1 cellular context compared by ENCODE assay signal in genomic region chr9:137752426-137752825, GRCh38.
TF ChIP-seq lines count a peak whose summit lies in the region.

No MANE protein-coding gene starts in this region.

TF ChIP-seq in WTC11, 78 proteins besides CTCF, POLR2A, EP300 and RAD21 (continued from another document):
- TF ChIP-seq, protein P1, sequence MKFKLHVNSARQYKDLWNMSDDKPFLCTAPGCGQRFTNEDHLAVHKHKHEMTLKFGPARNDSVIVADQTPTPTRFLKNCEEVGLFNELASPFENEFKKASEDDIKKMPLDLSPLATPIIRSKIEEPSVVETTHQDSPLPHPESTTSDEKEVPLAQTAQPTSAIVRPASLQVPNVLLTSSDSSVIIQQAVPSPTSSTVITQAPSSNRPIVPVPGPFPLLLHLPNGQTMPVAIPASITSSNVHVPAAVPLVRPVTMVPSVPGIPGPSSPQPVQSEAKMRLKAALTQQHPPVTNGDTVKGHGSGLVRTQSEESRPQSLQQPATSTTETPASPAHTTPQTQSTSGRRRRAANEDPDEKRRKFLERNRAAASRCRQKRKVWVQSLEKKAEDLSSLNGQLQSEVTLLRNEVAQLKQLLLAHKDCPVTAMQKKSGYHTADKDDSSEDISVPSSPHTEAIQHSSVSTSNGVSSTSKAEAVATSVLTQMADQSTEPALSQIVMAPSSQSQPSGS (CRISPR knock-in tag; IDR thresholded peaks at IDR 0.05; ENCODE audit: borderline replicate concordance, low read depth) = no peak
- TF ChIP-seq MYBL2 (CRISPR knock-in tag; IDR thresholded peaks at IDR 0.05) (no peak), ESRRA (CRISPR knock-in tag; IDR thresholded peaks at IDR 0.05; ENCODE audit: borderline replicate concordance) (no peak), NR3C1 (CRISPR knock-in tag; conservative IDR thresholded peaks at IDR 0.05; ENCODE audit: low read depth) (no peak), HMGA2 (CRISPR knock-in tag; IDR thresholded peaks at IDR 0.05) (no peak), TCF7 (CRISPR knock-in tag; IDR thresholded peaks at IDR 0.05; ENCODE audit: low read depth) (no peak), ELF4 (CRISPR knock-in tag; IDR thresholded peaks at IDR 0.05; ENCODE audit: low read depth) (no peak), ZNF281 (CRISPR knock-in tag; IDR thresholded peaks at IDR 0.05) (no peak)
- TF ChIP-seq, protein P2, sequence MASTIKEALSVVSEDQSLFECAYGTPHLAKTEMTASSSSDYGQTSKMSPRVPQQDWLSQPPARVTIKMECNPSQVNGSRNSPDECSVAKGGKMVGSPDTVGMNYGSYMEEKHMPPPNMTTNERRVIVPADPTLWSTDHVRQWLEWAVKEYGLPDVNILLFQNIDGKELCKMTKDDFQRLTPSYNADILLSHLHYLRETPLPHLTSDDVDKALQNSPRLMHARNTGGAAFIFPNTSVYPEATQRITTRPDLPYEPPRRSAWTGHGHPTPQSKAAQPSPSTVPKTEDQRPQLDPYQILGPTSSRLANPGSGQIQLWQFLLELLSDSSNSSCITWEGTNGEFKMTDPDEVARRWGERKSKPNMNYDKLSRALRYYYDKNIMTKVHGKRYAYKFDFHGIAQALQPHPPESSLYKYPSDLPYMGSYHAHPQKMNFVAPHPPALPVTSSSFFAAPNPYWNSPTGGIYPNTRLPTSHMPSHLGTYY (CRISPR knock-in tag; IDR thresholded peaks at IDR 0.05) = no peak
- TF ChIP-seq, protein P3, sequence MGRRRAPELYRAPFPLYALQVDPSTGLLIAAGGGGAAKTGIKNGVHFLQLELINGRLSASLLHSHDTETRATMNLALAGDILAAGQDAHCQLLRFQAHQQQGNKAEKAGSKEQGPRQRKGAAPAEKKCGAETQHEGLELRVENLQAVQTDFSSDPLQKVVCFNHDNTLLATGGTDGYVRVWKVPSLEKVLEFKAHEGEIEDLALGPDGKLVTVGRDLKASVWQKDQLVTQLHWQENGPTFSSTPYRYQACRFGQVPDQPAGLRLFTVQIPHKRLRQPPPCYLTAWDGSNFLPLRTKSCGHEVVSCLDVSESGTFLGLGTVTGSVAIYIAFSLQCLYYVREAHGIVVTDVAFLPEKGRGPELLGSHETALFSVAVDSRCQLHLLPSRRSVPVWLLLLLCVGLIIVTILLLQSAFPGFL (CRISPR knock-in tag; IDR thresholded peaks at IDR 0.05; ENCODE audit: borderline replicate concordance) = no peak
TF ChIP-seq in WTC11: peak in this region for 0.
